In genomic region chr4:109406337-109406931, GRCh38 we compare ENCODE assay signal across 8 cellular contexts. TPM values are rescaled to one million over a fixed set of nuclear protein-coding genes. Genes with fewer than 3 reads are reported as not detected.
DNase-seq lines count a peak whose midpoint lies in the region; ATAC-seq and TF ChIP-seq lines count a peak whose summit lies in the region.

No MANE protein-coding gene starts in this region.

- POLR2A ChIA-PET in BJ (lab: Charles Lee) = no interaction called here
- POLR2A ChIA-PET in activated CD8-positive, alpha-beta T cell treated with anti-CD3 and anti-CD28 coated beads, Interleukin-2, amount 10 ng/mL, durations not matched to agents 7 days and 5 days (lab: Charles Lee) = no interaction called here

- H3K4me3 ChIP-seq in BJ (ENCODE audit: low read depth, low read length) (no peak overlapping the region), cardiac muscle cell (no peak overlapping the region), sigmoid colon (no peak overlapping the region)

- H3K4me1 ChIP-seq in cardiac muscle cell (ENCODE audit: low read depth) (no peaks in the 10 kb centered on the region), sigmoid colon (no peaks in the 10 kb centered on the region)

- no peak overlapping the region for H3K4me3 Mint-ChIP-seq in activated CD8-positive, alpha-beta T cell treated with anti-CD3 and anti-CD28 coated beads, Interleukin-2, amount 10 ng/mL, durations not matched to agents 7 days and 5 days

- H3K27ac ChIP-seq in cardiac muscle cell (no peak overlapping the region), sigmoid colon (no peak overlapping the region)

- peak; percentile 76 for ATAC-seq in HG02610 (IDR thresholded peaks at IDR 0.05; ENCODE audit: unreplicated experiment)
- peak; percentile 61 for ATAC-seq in activated CD8-positive, alpha-beta T cell treated with anti-CD3 and anti-CD28 coated beads, Interleukin-2, amount 10 ng/mL, durations not matched to agents 7 days and 5 days

- H3K36me3 ChIP-seq in BJ (ENCODE audit: control insufficient read depth, insufficient read depth, low read length) = no peaks in the 10 kb centered on the region
- H3K36me3 ChIP-seq in cardiac muscle cell = no peaks in the 10 kb centered on the region
- H3K36me3 ChIP-seq in sigmoid colon = no peaks in the 10 kb centered on the region

- no peaks in the 10 kb centered on the region for H3K4me1 Mint-ChIP-seq in activated CD8-positive, alpha-beta T cell treated with anti-CD3 and anti-CD28 coated beads, Interleukin-2, amount 10 ng/mL, durations not matched to agents 7 days and 5 days (ENCODE audit: low read depth)

- DNase-seq in BJ (ENCODE audit: low read depth) = peak; percentile 11
- peak; percentile 8 for DNase-seq in NCI-H1092 (lab: John Stamatoyannopoulos, UW)
- peak; percentile 68 for DNase-seq in activated CD8-positive, alpha-beta T cell treated with anti-CD3 and anti-CD28 coated beads, Interleukin-2, amount 10 ng/mL, durations not matched to agents 7 days and 5 days
- peak; percentile 63 to 78 for DNase-seq in cardiac muscle cell (ENCODE audit: low read depth in 1 of 2, low spot score in 1 of 2)
- DNase-seq in sigmoid colon = no peak
- DNase-seq in activated effector memory CD4-positive, alpha-beta T cell treated with anti-CD3 and anti-CD28 coated beads, Interleukin-2, amount 50 U/mL, for 16 hours = no peak

- TF ChIP-seq POLR2A in sigmoid colon (IDR thresholded peaks at IDR 0.05) = no peak

- peaks cover 15% of the 10 kb centered on the region for H3K27me3 Mint-ChIP-seq in activated CD8-positive, alpha-beta T cell treated with anti-CD3 and anti-CD28 coated beads, Interleukin-2, amount 10 ng/mL, durations not matched to agents 7 days and 5 days (ENCODE audit: low read depth)

- H3K9me3 Mint-ChIP-seq in activated CD8-positive, alpha-beta T cell treated with anti-CD3 and anti-CD28 coated beads, Interleukin-2, amount 10 ng/mL, durations not matched to agents 7 days and 5 days (ENCODE audit: insufficient read depth) = no peaks in the 10 kb centered on the region

- no peaks in the 10 kb centered on the region for H3K27me3 ChIP-seq in BJ (ENCODE audit: control insufficient read depth, insufficient read depth, low read length)
- no peaks in the 10 kb centered on the region for H3K27me3 ChIP-seq in cardiac muscle cell
- H3K27me3 ChIP-seq in sigmoid colon = no peaks in the 10 kb centered on the region

- intact Hi-C loops in sigmoid colon (cut with DNase I) = loop anchor here (10.0 kb wide), 1 partner anchor 722 kb away; no protein-coding TSS in a partner anchor

- TF ChIP-seq EP300 in sigmoid colon (IDR thresholded peaks at IDR 0.05) = no peak

- H3K27ac Mint-ChIP-seq in activated CD8-positive, alpha-beta T cell treated with anti-CD3 and anti-CD28 coated beads, Interleukin-2, amount 10 ng/mL, durations not matched to agents 7 days and 5 days = no peak overlapping the region

- CTCF ChIA-PET in BJ (lab: Yijun Ruan, JAX) = interaction anchor here (0.6 to 1.2 kb wide), 4 partner anchors 13 to 756 kb away, joined by 3 to 6 read pairs (median 4); partner anchors contain the start of gene OSTC
- CTCF ChIA-PET in activated CD8-positive, alpha-beta T cell treated with anti-CD3 and anti-CD28 coated beads, Interleukin-2, amount 10 ng/mL, durations not matched to agents 7 days and 5 days (lab: Charles Lee) = interaction anchor here (0.7 to 1.4 kb wide), 20 partner anchors 11 to 1225 kb away, joined by 3 to 7 read pairs (median 3); no protein-coding TSS in a partner anchor

- H3K9me3 ChIP-seq in cardiac muscle cell (ENCODE audit: low read depth) (no peaks in the 10 kb centered on the region), sigmoid colon (no peaks in the 10 kb centered on the region)

- TF ChIP-seq CTCF in BJ (IDR thresholded peaks at IDR 0.05; ENCODE audit: insufficient read depth, low read depth, low read length) (peak; percentile 63), GM12874 (IDR thresholded peaks at IDR 0.05; ENCODE audit: insufficient read depth, low read depth, low read length) (peak; percentile 46), cardiac muscle cell (IDR thresholded peaks at IDR 0.05; ENCODE audit: low read depth, low read length) (peak; percentile 73), sigmoid colon (IDR thresholded peaks at IDR 0.05) (peak in 3 of 4 experiments; percentile 26 to 49 (median 29))

- WGBS in sigmoid colon, 2 donors = 2 to 7% methylated on average over 2 of the region's 2 CpGs

- H3K36me3 Mint-ChIP-seq in activated CD8-positive, alpha-beta T cell treated with anti-CD3 and anti-CD28 coated beads, Interleukin-2, amount 10 ng/mL, durations not matched to agents 7 days and 5 days (ENCODE audit: low read depth) = no peaks in the 10 kb centered on the region

RNA-seq across cellular contexts. Expression of gene SEC24B, which starts 27.2 kb away (rescaled TPM):
- polyA plus RNA-seq in BJ (2011; rRNA removed) = 43.1 and 53.6 TPM in 2 replicates
- polyA minus RNA-seq in BJ (2011; rRNA and poly(A)+ RNA removed) = 54.1 and 79.5 TPM in 2 replicates
- total RNA-seq in activated CD8-positive, alpha-beta T cell treated with anti-CD3 and anti-CD28 coated beads, Interleukin-2, amount 10 ng/mL, durations not matched to agents 7 days and 5 days = 10 to 100 TPM; 22.8 to 22.9 TPM
- 26.0 and 31.4 TPM in 2 replicates for total RNA-seq in cardiac muscle cell
- 25.4 and 32.7 TPM in 2 replicates for polyA plus RNA-seq in cardiac muscle cell
- total RNA-seq in sigmoid colon = 10 to 100 TPM; 35.3 to 41.8 (median 40.0) TPM
- 10 to 100 TPM in 2 of 3 donors, 1 to 10 TPM in 1; 9.7 to 12.0 (median 10.2) TPM for polyA plus RNA-seq in sigmoid colon

Comparison
In these comparisons a context has a peak if more than half of its experiments do, and no peak if none do; other contexts are left out.
1. DNase-seq: peak in BJ (single experiment), NCI-H1092 (single experiment), activated CD8-positive, alpha-beta T cell treated with anti-CD3 and anti-CD28 coated beads, Interleukin-2, amount 10 ng/mL, durations not matched to agents 7 days and 5 days (single experiment) and cardiac muscle cell (2 of 2); none in sigmoid colon (single experiment) and activated effector memory CD4-positive, alpha-beta T cell treated with anti-CD3 and anti-CD28 coated beads, Interleukin-2, amount 50 U/mL, for 16 hours (single experiment).
2. Peak in every context shown above with its lines, with median percentiles within 50 percentile points of each other: CTCF ChIP-seq.